In genomic region chr14:66624319-66624937, GRCh38 we compare ENCODE assay signal across 8 cellular contexts.
A peak's percentile ranks its signal among the peaks of the same experiment; 100 is the strongest.
DNase-seq lines count a peak whose midpoint lies in the region; ATAC-seq and TF ChIP-seq lines count a peak whose summit lies in the region.

No MANE protein-coding gene starts in this region.

- in situ Hi-C loops in astrocyte of the cerebellum (cut with HindIII; ENCODE audit: low sequenced_read_pairs), result no loop called here

- TF ChIP-seq CTCF in astrocyte of the cerebellum (IDR thresholded peaks at IDR 0.05; ENCODE audit: low read depth, low read length, missing control alignments) (peak; percentile 75), spleen (IDR thresholded peaks at IDR 0.05 in 8 of 11, conservative IDR thresholded peaks at IDR 0.05 in 3 of 11) (peak in 8 of 11 experiments; percentile 35 to 60 (median 44))

- H3K9me3 ChIP-seq in NT2/D1 (ENCODE audit: insufficient read depth, low read length) (peaks cover 10% of the 10 kb centered on the region; the same call in 1 of the 2 replicates), spleen (peaks cover 0 to 8% (median 0%) of the 10 kb centered on the region in 8 donors)

- 7 to 24% (median 13%) methylated on average over 2 of the region's 2 CpGs for WGBS in spleen, 5 donors

- no peak overlapping the region for H3K9ac ChIP-seq in NT2/D1 (ENCODE audit: insufficient read length, low read depth)

- H3K27ac ChIP-seq in spleen, result no peak overlapping the region

- no peak overlapping the region for H3K4me3 ChIP-seq in NT2/D1 (ENCODE audit: insufficient read length, low read depth)
- H3K4me3 ChIP-seq in astrocyte of the cerebellum (ENCODE audit: low read depth, low read length), result no peak overlapping the region
- H3K4me3 ChIP-seq in spleen, result no peak overlapping the region

- peak; percentile 70 for ATAC-seq in HG03097 (IDR thresholded peaks at IDR 0.05; ENCODE audit: low FRiP score, unreplicated experiment)
- ATAC-seq in HG03095 (IDR thresholded peaks at IDR 0.05; ENCODE audit: unreplicated experiment), result no peak

- H3K36me3 ChIP-seq in NT2/D1 (ENCODE audit: insufficient read depth, insufficient read length, low read length), result no peaks in the 10 kb centered on the region
- no peaks in the 10 kb centered on the region for H3K36me3 ChIP-seq in spleen

- no peak for TF ChIP-seq POLR2A in spleen (IDR thresholded peaks at IDR 0.05)

- intact Hi-C loops in spleen (cut with DNase I; ENCODE audit: low total_unique reads), result no loop called here

- peak; percentile 32 for DNase-seq in NCI-H748 (lab: John Stamatoyannopoulos, UW; ENCODE audit: unreplicated experiment)
- no peak for DNase-seq in NCI-H748 treated with DMSO at 0.1 percent for 48 hours (lab: John Stamatoyannopoulos, UW)
- DNase-seq in NT2/D1 (ENCODE audit: low read depth, low spot score), result peak; percentile 18
- peak; percentile 36 for DNase-seq in astrocyte of the cerebellum (ENCODE audit: low read depth)
- DNase-seq in hypothalamus (lab: John Stamatoyannopoulos, UW), result peak in 30 of 51 donors; percentile 0 to 68 (median 28)
- DNase-seq in spleen, result no peak

- H3K4me1 ChIP-seq in NT2/D1 (ENCODE audit: insufficient read depth, insufficient read length) (no peaks in the 10 kb centered on the region), spleen (no peaks in the 10 kb centered on the region)

- no peaks in the 10 kb centered on the region for H3K27me3 ChIP-seq in NT2/D1 (ENCODE audit: insufficient read depth, insufficient read length)
- H3K27me3 ChIP-seq in spleen (replicated peaks in 1 of 7), result no peaks in the 10 kb centered on the region

Comparison
In these comparisons a context has a peak if more than half of its experiments do, and no peak if none do; other contexts are left out.
1. DNase-seq: peak in NCI-H748 (single experiment), NT2/D1 (single experiment), astrocyte of the cerebellum (single experiment) and hypothalamus (30 of 51); none in NCI-H748 treated with DMSO at 0.1 percent for 48 hours (single experiment) and spleen (single experiment).